16 cellular contexts compared by ENCODE assay signal in the genomic region with DNA sequence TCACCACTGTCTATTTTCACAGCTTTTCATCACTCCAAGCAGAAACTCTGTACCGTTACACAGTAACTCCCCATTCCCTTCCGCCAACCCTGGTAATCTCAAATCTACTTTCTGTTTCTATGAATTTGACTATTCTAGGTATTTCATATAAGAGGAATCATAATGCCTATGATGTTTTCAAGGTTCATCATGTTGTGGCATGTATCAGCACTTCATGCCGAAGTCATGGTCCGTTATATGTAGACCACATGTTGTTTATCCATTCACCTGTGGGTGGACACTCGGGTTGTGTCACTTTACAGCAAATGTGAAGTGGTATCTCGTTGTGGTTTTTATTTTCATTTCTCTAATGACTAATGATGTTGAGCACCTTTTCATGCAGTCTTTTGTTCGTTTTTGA.
"Had no signal": no experiment of that assay in that cellular context is flagged by ENCODE, and none has a peak within 500 bp of the region (broad histone marks: within the 10 kb centered on the region; RNA-seq: fewer than 3 reads in every experiment).

No MANE protein-coding gene starts in this region.

- H3K27ac Mint-ChIP-seq: T-helper 1 cell treated with Interleukin-12 subunit alpha and Interleukin-12 subunit beta and Interleukin-4 antibody, amounts not matched to agents 30 μg/mL and 1 μg/mL, for 36 hours had no signal

- ATAC-seq: esophagus mucosa, gastrocnemius medialis, left lobe of liver, right lobe of liver, upper lobe of right lung had no signal

- H3K4me3 Mint-ChIP-seq: nephron; T-helper 1 cell treated with Interleukin-12 subunit alpha and Interleukin-12 subunit beta and Interleukin-4 antibody, amounts not matched to agents 30 μg/mL and 1 μg/mL, for 36 hours had no signal

- DNase-seq: activated naive CD4-positive, alpha-beta T cell treated with Interleukin-2 at 50 U/mL for 16 hours; aorta; brain microvascular endothelial cell; cortex of kidney; gastrocnemius medialis; head of caudate nucleus; kidney; midbrain; right lobe of liver; stimulated activated CD4-positive, alpha-beta T cell treated with anti-CD3 and anti-CD28 coated beads, Interleukin-4, amount 100 ng/mL, for 1 hour; upper lobe of right lung; WERI-Rb-1 had no signal

- H3K9me3 Mint-ChIP-seq: nephron; T-helper 1 cell treated with Interleukin-12 subunit alpha and Interleukin-12 subunit beta and Interleukin-4 antibody, amounts not matched to agents 30 μg/mL and 1 μg/mL, for 36 hours had no signal
